8 cellular contexts compared by ENCODE assay signal in genomic region chr11:122439911-122440782, GRCh38.
DNase-seq lines count a peak whose midpoint lies in the region; ATAC-seq and TF ChIP-seq lines count a peak whose summit lies in the region.

No MANE protein-coding gene starts in this region.

- peak; percentile 12 for DNase-seq in G401 (ENCODE audit: low spot score)
- peak; percentile 33 to 50 for DNase-seq in heart right ventricle
- no peak for DNase-seq in Kasumi-1 (lab: John Stamatoyannopoulos, UW)
- DNase-seq in amniotic stem cell (lab: John Stamatoyannopoulos, UW), result no peak
- no peak for DNase-seq in NCI-H128 (lab: John Stamatoyannopoulos, UW; ENCODE audit: unreplicated experiment)
- DNase-seq in activated naive CD4-positive, alpha-beta T cell treated with anti-CD3 and anti-CD28 coated beads for 36 hours, result no peak

- H3K27me3 ChIP-seq in heart right ventricle (peaks cover 0 to 15% (median 0%) of the 10 kb centered on the region in 7 donors), rectal smooth muscle tissue (ENCODE audit: control insufficient read depth, insufficient read depth, low read length) (no peaks in the 10 kb centered on the region)

- WGBS in heart right ventricle, 2 donors, result 6 to 11% methylated on average over 27 of the region's 27 CpGs

- no peak overlapping the region for H3K9ac ChIP-seq in rectal smooth muscle tissue (ENCODE audit: low read length)

- H3K27me3 Mint-ChIP-seq in activated naive CD4-positive, alpha-beta T cell treated with anti-CD3 and anti-CD28 coated beads for 36 hours (ENCODE audit: low read depth), result peaks cover 17% of the 10 kb centered on the region

- no peak overlapping the region for H3K27ac Mint-ChIP-seq in activated naive CD4-positive, alpha-beta T cell treated with anti-CD3 and anti-CD28 coated beads for 36 hours

- TF ChIP-seq CTCF in heart right ventricle (IDR thresholded peaks at IDR 0.05), result no peak

- intact Hi-C loops in heart right ventricle (cut with DNase I), result loop anchor here in 5 of 10 donors (5.0 to 10.0 kb wide), 9 partner anchors 65 to 228 kb away; no protein-coding TSS in a partner anchor
- intact Hi-C loops in activated naive CD4-positive, alpha-beta T cell treated with anti-CD3 and anti-CD28 coated beads for 36 hours (cut with micrococcal nuclease), result no loop called here

- CTCF ChIA-PET in activated naive CD4-positive, alpha-beta T cell treated with anti-CD3 and anti-CD28 coated beads for 36 hours (lab: Charles Lee), result no interaction called here

- H3K9me3 Mint-ChIP-seq in activated naive CD4-positive, alpha-beta T cell treated with anti-CD3 and anti-CD28 coated beads for 36 hours, result no peaks in the 10 kb centered on the region

- peaks cover 0 to 25% (median 7%) of the 10 kb centered on the region in 9 donors for H3K4me1 ChIP-seq in heart right ventricle
- H3K4me1 ChIP-seq in rectal smooth muscle tissue (ENCODE audit: control insufficient read depth, insufficient read depth, low read length), result peaks cover 4% of the 10 kb centered on the region

- peaks cover 6% of the 10 kb centered on the region for H3K4me1 Mint-ChIP-seq in activated naive CD4-positive, alpha-beta T cell treated with anti-CD3 and anti-CD28 coated beads for 36 hours (ENCODE audit: low read depth)

- H3K27ac ChIP-seq in heart right ventricle, result peak overlapping the region; percentile 63 to 85 (median 82)
- H3K27ac ChIP-seq in rectal smooth muscle tissue (ENCODE audit: low read depth, low read length), result peak overlapping the region; percentile 36

- no peaks in the 10 kb centered on the region for H3K36me3 Mint-ChIP-seq in activated naive CD4-positive, alpha-beta T cell treated with anti-CD3 and anti-CD28 coated beads for 36 hours (ENCODE audit: low read depth)

- ATAC-seq in SK-N-SH treated with all-trans-retinoic acid at 6 μM for 48 hours (peak; percentile 61), heart right ventricle (peak; percentile 55 to 91 (median 76))

- H3K36me3 ChIP-seq in heart right ventricle (no peaks in the 10 kb centered on the region), rectal smooth muscle tissue (ENCODE audit: control insufficient read depth, insufficient read depth, low read length) (no peaks in the 10 kb centered on the region)

- in situ Hi-C loops in G401 (cut with HindIII; ENCODE audit: low sequenced_read_pairs), result no loop called here

- no peaks in the 10 kb centered on the region for H3K9me3 ChIP-seq in heart right ventricle

- H3K4me3 ChIP-seq in heart right ventricle (peak overlapping the region in 9 of 10 donors; percentile 38 to 68 (median 58)), rectal smooth muscle tissue (ENCODE audit: low read length) (peak overlapping the region; percentile 58)

- H3K4me3 Mint-ChIP-seq in activated naive CD4-positive, alpha-beta T cell treated with anti-CD3 and anti-CD28 coated beads for 36 hours, result no peak overlapping the region

TF ChIP-seq in SK-N-SH treated with all-trans-retinoic acid at 6 μM for 48 hours, 23 proteins besides CTCF, POLR2A, EP300 and RAD21:
- TF ChIP-seq RARB (CRISPR knock-in tag; IDR thresholded peaks at IDR 0.05), result no peak
- TF ChIP-seq ZC3H10 (CRISPR knock-in tag; IDR thresholded peaks at IDR 0.05), result no peak
- TF ChIP-seq ZFP3 (CRISPR knock-in tag; IDR thresholded peaks at IDR 0.05), result no peak
- no peak for TF ChIP-seq SNAI2 (CRISPR knock-in tag; IDR thresholded peaks at IDR 0.05)
- no peak for TF ChIP-seq ZNF565 (CRISPR knock-in tag; conservative IDR thresholded peaks at IDR 0.05; ENCODE audit: low read depth)

Comparison
In these comparisons a context has a peak if more than half of its experiments do, and no peak if none do; other contexts are left out.
1. DNase-seq: peak in G401 (single experiment) and heart right ventricle (2 of 2); none in Kasumi-1 (0 of 2), amniotic stem cell (single experiment), NCI-H128 (single experiment) and activated naive CD4-positive, alpha-beta T cell treated with anti-CD3 and anti-CD28 coated beads for 36 hours (single experiment).